Comparison of ENCODE assay signal across 16 cellular contexts in genomic region chr7:105454058-105454739, GRCh38.
DNase-seq lines count a peak whose midpoint lies in the region; ATAC-seq and TF ChIP-seq lines count a peak whose summit lies in the region.
"Had no signal": no experiment of that assay in that cellular context is flagged by ENCODE, and none has a peak within 500 bp of the region (broad histone marks: within the 10 kb centered on the region; RNA-seq: fewer than 3 reads in every experiment).

No MANE protein-coding gene starts in this region.

- no peaks in the 10 kb centered on the region for H4K20me1 ChIP-seq in mammary epithelial cell (ENCODE audit: insufficient read depth, low read length)

- TF ChIP-seq CTCF in AG10803 (conservative IDR thresholded peaks at IDR 0.05; ENCODE audit: low read length) (no peak), mammary epithelial cell (conservative IDR thresholded peaks at IDR 0.05 in 1 of 2, IDR thresholded peaks at IDR 0.05 in 1 of 2; ENCODE audit: extremely low read depth in 1 of 2, insufficient read depth in 1 of 2, low read depth in 1 of 2, low read length in 2 of 2) (no peak)

- H3K27ac ChIP-seq in mammary epithelial cell (ENCODE audit: insufficient read depth, low read depth, low read length), result peak overlapping the region; percentile 61
- H3K27ac ChIP-seq: cardiac muscle cell, esophagus squamous epithelium, HL-60, left ventricle myocardium inferior had no signal

- peaks cover 16% of the 10 kb centered on the region for H3K4me1 ChIP-seq in mammary epithelial cell (ENCODE audit: insufficient read depth, low read length)

- intact Hi-C loops in mammary epithelial cell (cut with micrococcal nuclease), result loop anchor here (2.0 kb wide), 1 partner anchor 15 kb away; no protein-coding TSS in a partner anchor
- intact Hi-C loops in sciatic nerve (cut with DNase I), result no loop called here

- ATAC-seq in sciatic nerve, result no peak
- ATAC-seq: activated CD4-positive, CD25-positive, alpha-beta regulatory T cell treated with anti-CD3 and anti-CD28 coated beads, Interleukin-2, amount 50 U/mL, for 24 hours; stimulated activated naive B cell treated with anti-CD40 and anti-IgM and Interleukin-4, amounts not matched to agents 10 μg/mL and 1 μg/mL and 100 μg/mL, for 72 hours had no signal

- no TSS peak for BruUV-seq in mammary epithelial cell (replicated peaks; lab: Mats Ljungman, UMichigan)

- no peaks in the 10 kb centered on the region for H3K27me3 ChIP-seq in mammary epithelial cell (ENCODE audit: insufficient read depth, low read length)
- H3K27me3 ChIP-seq: cardiac muscle cell, esophagus squamous epithelium had no signal

- H3K79me2 ChIP-seq in mammary epithelial cell (ENCODE audit: insufficient read depth, low read length), result no peaks in the 10 kb centered on the region

- H3K4me3 ChIP-seq in AG10803 (ENCODE audit: low read length) (no peak overlapping the region), mammary epithelial cell (replicated peaks in 1 of 3; ENCODE audit: insufficient read depth in 1 of 3, low read depth in 2 of 3, low read length in 3 of 3) (no peak overlapping the region)
- H3K4me3 ChIP-seq: cardiac muscle cell, esophagus squamous epithelium, left ventricle myocardium inferior had no signal

- H3K36me3 ChIP-seq in mammary epithelial cell (ENCODE audit: insufficient read depth, low read length), result peaks cover 3% of the 10 kb centered on the region

- H3K4me2 ChIP-seq in mammary epithelial cell (ENCODE audit: insufficient read depth, low read depth, low read length), result peak overlapping the region; percentile 81

- H3K9ac ChIP-seq in mammary epithelial cell (ENCODE audit: insufficient read depth, low read length), result no peak overlapping the region

- CTCF ChIA-PET in mammary epithelial cell (lab: Charles Lee; ENCODE audit: low non-redundant PET), result interaction anchor here (0.6 to 0.9 kb wide), 2 partner anchors 24 to 78 kb away, joined by 3 to 5 read pairs; partner anchors contain the start of gene RINT1

- dilution Hi-C loops in mammary epithelial cell (cut with HindIII; ENCODE audit: low sequenced_read_pairs), result no loop called here

- peak; percentile 95 for DNase-seq in AG10803 (ENCODE audit: low read depth)
- DNase-seq in LHCN-M2 (ENCODE audit: low read depth), result peak; percentile 98
- DNase-seq in mammary epithelial cell, result peak; percentile 68
- DNase-seq in kidney tubule cell (ENCODE audit: low spot score), result peak; percentile 56
- DNase-seq in NCI-H1930 (lab: John Stamatoyannopoulos, UW), result no peak
- DNase-seq in NCI-H1694 (lab: John Stamatoyannopoulos, UW), result no peak
- DNase-seq in sciatic nerve (ENCODE audit: low spot score), result no peak
- no peak for DNase-seq in OCI-M2 (lab: John Stamatoyannopoulos, UW; ENCODE audit: unreplicated experiment)
- DNase-seq: esophagus squamous epithelium; left ventricle myocardium inferior; NCI-H446; stimulated activated CD4-positive, alpha-beta T cell treated with anti-CD3 and anti-CD28 coated beads, Interleukin-1b, Interleukin-23, amount 100 ng/mL, for 48 hours; stimulated activated naive B cell treated with anti-CD40 and anti-IgM and Interleukin-4, amounts not matched to agents 10 μg/mL and 1 μg/mL and 100 μg/mL, for 72 hours had no signal

- 33% methylated on average over 3 of the region's 3 CpGs for WGBS in mammary epithelial cell (ENCODE audit: low coverage, missing lambda C conversion rate)

- in situ Hi-C loops in mammary epithelial cell (cut with MboI; ENCODE audit: low sequenced_read_pairs in 2 of 2), result no loop called here

- H3K9me3 ChIP-seq in mammary epithelial cell (replicated peaks; ENCODE audit: insufficient read depth, low read length), result no peaks in the 10 kb centered on the region
- H3K9me3 ChIP-seq: esophagus squamous epithelium, left ventricle myocardium inferior had no signal

- H2AFZ ChIP-seq in mammary epithelial cell (ENCODE audit: low read depth, low read length), result no peak overlapping the region

Comparison
In these comparisons a context has a peak if more than half of its experiments do, and no peak if none do; other contexts are left out.
1. DNase-seq: peak in AG10803 (single experiment), LHCN-M2 (single experiment), mammary epithelial cell (single experiment) and kidney tubule cell (single experiment); none in NCI-H1930 (0 of 2), NCI-H1694 (single experiment), sciatic nerve (single experiment) and OCI-M2 (single experiment).